ENCODE assay signal across 8 cellular contexts in the genomic region with DNA sequence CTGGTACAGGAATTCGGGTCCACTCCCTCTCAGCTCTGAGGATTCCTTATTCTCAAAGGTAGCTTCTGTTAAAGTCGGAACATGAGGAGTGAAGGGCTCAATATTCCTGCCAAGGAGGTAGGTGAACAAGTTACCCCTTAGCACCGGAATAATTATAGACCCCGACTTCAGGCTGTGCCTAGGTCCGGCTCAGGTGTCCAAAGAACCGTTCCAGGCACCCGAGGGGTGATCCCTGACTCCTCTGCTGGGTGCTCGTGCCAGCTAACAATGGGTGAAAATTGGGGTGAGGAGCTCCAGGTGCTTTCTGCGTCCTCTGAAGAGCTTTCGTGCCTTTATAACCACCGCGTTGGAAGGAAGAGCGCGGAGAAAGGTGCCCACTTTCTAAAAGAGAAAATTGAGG. TPM values are rescaled to one million over a fixed set of nuclear protein-coding genes. Genes with fewer than 3 reads are reported as not detected.
DNase-seq lines count a peak whose midpoint lies in the region; ATAC-seq and TF ChIP-seq lines count a peak whose summit lies in the region.

No MANE protein-coding gene starts in this region.

- H3K9me3 ChIP-seq in BLaER1 (no peaks in the 10 kb centered on the region), Loucy (ENCODE audit: insufficient read depth, low read depth, low read length) (no peaks in the 10 kb centered on the region)

- H3K4me2 ChIP-seq in BLaER1 (peak overlapping the region; percentile 94), Loucy (ENCODE audit: low read depth, low read length, poor library complexity, severe bottlenecking) (peak overlapping the region; percentile 100)

- peaks cover 63% of the 10 kb centered on the region for H3K4me1 ChIP-seq in BLaER1
- H3K4me1 ChIP-seq in Loucy (ENCODE audit: insufficient read depth, low read length, poor library complexity, severe bottlenecking) = peaks cover 21% of the 10 kb centered on the region

- peak overlapping the region; percentile 99 for H3K27ac ChIP-seq in BLaER1

- no peaks in the 10 kb centered on the region for H3F3A ChIP-seq in Loucy (ENCODE audit: low read depth)

- H3K27me3 ChIP-seq in BLaER1 = no peaks in the 10 kb centered on the region
- no peaks in the 10 kb centered on the region for H3K27me3 ChIP-seq in Loucy (ENCODE audit: insufficient read depth, low read length, poor library complexity, severe bottlenecking)

- H4K20me1 ChIP-seq in BLaER1 (no peaks in the 10 kb centered on the region), Loucy (ENCODE audit: insufficient read depth, low read length, poor library complexity, severe bottlenecking) (peaks cover 6% of the 10 kb centered on the region)

- H3K36me3 ChIP-seq in BLaER1 (peaks cover 29% of the 10 kb centered on the region), Loucy (ENCODE audit: insufficient read depth, low read length) (peaks cover 20% of the 10 kb centered on the region; the same call in 1 of the 2 replicates)

- ATAC-seq in GM21786 (IDR thresholded peaks at IDR 0.05; ENCODE audit: unreplicated experiment) = no peak

- H3K9ac ChIP-seq in BLaER1 (peak overlapping the region; percentile 99), Loucy (ENCODE audit: low read depth, low read length, poor library complexity, severe bottlenecking) (peak overlapping the region; percentile 95)

- DNase-seq in dermis blood vessel endothelial cell (peak; percentile 13), nephron progenitor cell (no peak), NCI-H2107 treated with DMSO at 0.1 percent for 48 hours (lab: John Stamatoyannopoulos, UW; ENCODE audit: unreplicated experiment) (no peak), dedifferentiated amniotic fluid mesenchymal stem cell (ENCODE audit: extremely low spot score) (no peak), NCI-H774 (lab: John Stamatoyannopoulos, UW) (no peak)

- peaks cover 41% of the 10 kb centered on the region for H3K4me1 Mint-ChIP-seq in nephron progenitor cell

- H2AFZ ChIP-seq in Loucy (ENCODE audit: low read length) = peak overlapping the region; percentile 82

- no peaks in the 10 kb centered on the region for H3K9me2 ChIP-seq in Loucy (replicated peaks; ENCODE audit: low read depth, low read length)

- peak overlapping the region; percentile 93 for H3K27ac Mint-ChIP-seq in nephron progenitor cell

- H3K79me2 ChIP-seq in Loucy (ENCODE audit: insufficient read depth, low read length) = peaks cover 47% of the 10 kb centered on the region

- no peak for TF ChIP-seq CTCF in Loucy (conservative IDR thresholded peaks at IDR 0.05; ENCODE audit: low read length)
- TF ChIP-seq CTCF in nephron progenitor cell (IDR thresholded peaks at IDR 0.05) = no peak

- H3K4me3 ChIP-seq in BLaER1 = peak overlapping the region; percentile 82
- H3K4me3 ChIP-seq in Loucy (ENCODE audit: low read length, poor library complexity, severe bottlenecking) = peak overlapping the region; percentile 93

- H3K36me3 Mint-ChIP-seq in nephron progenitor cell (ENCODE audit: low read depth) = peaks cover 17% of the 10 kb centered on the region

- peak overlapping the region; percentile 97 for H3K4me3 Mint-ChIP-seq in nephron progenitor cell

- H3K27me3 Mint-ChIP-seq in nephron progenitor cell (ENCODE audit: low read depth, poor library complexity) = peaks cover 3% of the 10 kb centered on the region

- no peaks in the 10 kb centered on the region for H3K9me3 Mint-ChIP-seq in nephron progenitor cell

RNA-seq across cellular contexts. Expression of gene CYB561A3, which starts 0.4 kb away (rescaled TPM):
- total RNA-seq in dermis blood vessel endothelial cell = 58.4 and 75.4 TPM in 2 replicates

RNA-seq across cellular contexts. Expression of gene TMEM138, which starts 0.9 kb away (rescaled TPM):
- 12.6 and 12.8 TPM in 2 replicates for total RNA-seq in dermis blood vessel endothelial cell

RNA-seq across cellular contexts. Expression of gene TKFC, which starts 28.2 kb away (rescaled TPM):
- total RNA-seq in dermis blood vessel endothelial cell = 27.2 and 33.9 TPM in 2 replicates

RNA-seq across cellular contexts. Expression of gene DDB1, which starts 28.3 kb away (rescaled TPM):
- total RNA-seq in dermis blood vessel endothelial cell = 328 and 389 TPM in 2 replicates

RNA-seq across cellular contexts. Expression of gene TMEM216, which starts 31.1 kb away (rescaled TPM):
- 8.8 and 14.0 TPM in 2 replicates for total RNA-seq in dermis blood vessel endothelial cell
